Comparison of ENCODE assay signal across 32 cellular contexts in genomic region chr9:28206280-28206679, GRCh38.
"Had no signal": no experiment of that assay in that cellular context is flagged by ENCODE, and none has a peak within 500 bp of the region (broad histone marks: within the 10 kb centered on the region; RNA-seq: fewer than 3 reads in every experiment).

No MANE protein-coding gene starts in this region.

- H3K4me1 ChIP-seq: ascending aorta, breast epithelium, colonic mucosa, esophagus squamous epithelium had no signal

- H3K9me3 ChIP-seq: adrenal gland, ascending aorta, breast epithelium, colonic mucosa, esophagus squamous epithelium had no signal

- H3K4me3 ChIP-seq: adrenal gland, ascending aorta, breast epithelium, cardiac muscle cell, colonic mucosa, esophagus squamous epithelium had no signal

- H3K36me3 ChIP-seq: adrenal gland, ascending aorta, breast epithelium, cardiac muscle cell, colonic mucosa, esophagus squamous epithelium, WERI-Rb-1 had no signal

- H3K27me3 ChIP-seq: adrenal gland, ascending aorta, breast epithelium, cardiac muscle cell, colonic mucosa, esophagus squamous epithelium had no signal

- ATAC-seq: activated CD4-positive, CD25-positive, alpha-beta regulatory T cell treated with anti-CD3 and anti-CD28 coated beads, Interleukin-2, amount 50 U/mL, for 24 hours; activated CD8-positive, alpha-beta T cell treated with anti-CD3 and anti-CD28 coated beads for 36 hours; activated naive CD8-positive, alpha-beta T cell treated with anti-CD3 and anti-CD28 coated beads, Interleukin-2, amount 50 U/mL, for 24 hours; activated T-cell treated with anti-CD3 and anti-CD28 coated beads, Interleukin-2, amount 50 U/mL, for 72 hours; activated T-helper 17 cell treated with anti-CD3 and anti-CD28 coated beads, Interleukin-2, amount 50 U/mL, for 72 hours; T-helper 17 cell had no signal

- DNase-seq: activated B cell treated with CpG ODN at 0.5 μM for 24 hours; activated CD4-positive, alpha-beta T cell treated with anti-CD3 and anti-CD28 coated beads for 48 hours; activated CD4-positive, alpha-beta T cell treated with anti-CD3 and anti-CD28 coated beads, Interleukin-2, amount 50 U/mL, for 1 hour; activated CD4-positive, alpha-beta T cell treated with anti-CD3 and anti-CD28 coated beads, Interleukin-2, amount 50 U/mL, for 48 hours; activated CD8-positive, alpha-beta memory T cell treated with anti-CD3 and anti-CD28 coated beads for 24 hours; activated CD8-positive, alpha-beta memory T cell treated with anti-CD3 and anti-CD28 coated beads, Interleukin-2, amount 50 U/mL, for 48 hours; activated CD8-positive, alpha-beta T cell treated with anti-CD3 and anti-CD28 coated beads for 36 hours; activated effector memory CD4-positive, alpha-beta T cell treated with Interleukin-2 at 50 U/mL for 16 hours; activated gamma-delta T cell treated with Interleukin-2 at 50 U/mL for 16 hours; activated naive CD4-positive, alpha-beta T cell treated with anti-CD3 and anti-CD28 coated beads for 36 hours; activated naive CD8-positive, alpha-beta T cell treated with anti-CD3 and anti-CD28 coated beads for 36 hours; activated naive CD8-positive, alpha-beta T cell treated with anti-CD3 and anti-CD28 coated beads, Interleukin-2, amount 50 U/mL, for 24 hours; activated T-cell treated with anti-CD3 and anti-CD28 coated beads for 4 hours; activated T-cell treated with anti-CD3 and anti-CD28 coated beads, Interleukin-2, amount 50 U/mL, for 24 hours; activated T-cell treated with anti-CD3 and anti-CD28 coated beads, Interleukin-2, amount 50 U/mL, for 72 hours; amygdala; central memory CD4-positive, alpha-beta T cell; cerebellar nuclear complex; colonic mucosa; effector CD8-positive, alpha-beta T cell; erythroblast; esophagus squamous epithelium; T-helper 1 cell; T-helper 17 cell; T1000; WERI-Rb-1 had no signal

- H3K27ac ChIP-seq: adrenal gland, ascending aorta, breast epithelium, cardiac muscle cell, colonic mucosa, esophagus squamous epithelium, WERI-Rb-1 had no signal
